In genomic region chr10:110387983-110388681, GRCh38 we compare ENCODE assay signal across 8 cellular contexts.
A peak's percentile ranks its signal among the peaks of the same experiment; 100 is the strongest.
DNase-seq lines count a peak whose midpoint lies in the region; ATAC-seq lines count a peak whose summit lies in the region.

No MANE protein-coding gene starts in this region.

- 82 to 84% methylated on average over 7 of the region's 7 CpGs for WGBS in GM23248 (ENCODE audit: low coverage in 1 of 2, low lambda C conversion rate in 2 of 2, missing lambda C conversion rate in 2 of 2), 2 experiments

- no peak overlapping the region for H3K4me3 ChIP-seq in GM23248

- H3K4me3 Mint-ChIP-seq in T-helper 1 cell treated with Interleukin-12 subunit alpha and Interleukin-12 subunit beta and Interleukin-4 antibody, amounts not matched to agents 30 μg/mL and 1 μg/mL, for 36 hours = peak overlapping the region; percentile 16

- H3K27me3 ChIP-seq in GM23248 (replicated peaks; ENCODE audit: insufficient read depth) = no peaks in the 10 kb centered on the region

- no peaks in the 10 kb centered on the region for H3K9me3 Mint-ChIP-seq in T-helper 1 cell treated with Interleukin-12 subunit alpha and Interleukin-12 subunit beta and Interleukin-4 antibody, amounts not matched to agents 30 μg/mL and 1 μg/mL, for 36 hours

- H4K20me1 ChIP-seq in GM23248 (ENCODE audit: insufficient read depth) = no peaks in the 10 kb centered on the region

- in situ Hi-C loops in GM23248 (cut with MboI) (no loop called here), KBM-7 (cut with MboI; ENCODE audit: low pct_unique_long_range_greater_than_20kb, low sequenced_read_pairs) (no loop called here)

- no peaks in the 10 kb centered on the region for H3K79me2 ChIP-seq in GM23248 (ENCODE audit: insufficient read depth)

- ATAC-seq in HG03039 (IDR thresholded peaks at IDR 0.05; ENCODE audit: unreplicated experiment) = peak; percentile 77

- no peak overlapping the region for H3K9ac ChIP-seq in GM23248

- no peaks in the 10 kb centered on the region for H3K9me2 ChIP-seq in GM23248 (ENCODE audit: insufficient read depth)

- H3K4me2 ChIP-seq in GM23248 (ENCODE audit: unreplicated experiment) = no peak overlapping the region

- no peaks in the 10 kb centered on the region for H3F3A ChIP-seq in GM23248 (ENCODE audit: insufficient read depth)

- peak overlapping the region; percentile 75 for H3K27ac Mint-ChIP-seq in T-helper 1 cell treated with Interleukin-12 subunit alpha and Interleukin-12 subunit beta and Interleukin-4 antibody, amounts not matched to agents 30 μg/mL and 1 μg/mL, for 36 hours

- no peak for DNase-seq in T-helper 1 cell
- DNase-seq in activated CD8-positive, alpha-beta memory T cell treated with anti-CD3 and anti-CD28 coated beads for 4 hours (ENCODE audit: low read depth in 2 of 2) = peak; percentile 40 to 76
- peak; percentile 44 for DNase-seq in stimulated activated CD4-positive, alpha-beta T cell treated with anti-CD3 and anti-CD28 coated beads, Interleukin-4, amount 100 ng/mL, for 24 hours
- no peak for DNase-seq in DMS79 treated with DMSO at 0.1 percent for 48 hours (lab: John Stamatoyannopoulos, UW)
- DNase-seq in GM23248 = no peak
- DNase-seq in KBM-7 = no peak

- no peak overlapping the region; the same call in 1 of the 2 replicates for H2AFZ ChIP-seq in GM23248

- no peaks in the 10 kb centered on the region for H3K9me3 ChIP-seq in GM23248 (ENCODE audit: low read depth)

- H3K4me1 ChIP-seq in GM23248 (ENCODE audit: insufficient read depth) = peaks cover 14% of the 10 kb centered on the region

- H3K27ac ChIP-seq in GM23248 = no peak overlapping the region

- H3K4me1 Mint-ChIP-seq in T-helper 1 cell treated with Interleukin-12 subunit alpha and Interleukin-12 subunit beta and Interleukin-4 antibody, amounts not matched to agents 30 μg/mL and 1 μg/mL, for 36 hours (ENCODE audit: low read depth) = peaks cover 35% of the 10 kb centered on the region

- H3K27me3 Mint-ChIP-seq in T-helper 1 cell treated with Interleukin-12 subunit alpha and Interleukin-12 subunit beta and Interleukin-4 antibody, amounts not matched to agents 30 μg/mL and 1 μg/mL, for 36 hours (ENCODE audit: low read depth) = no peaks in the 10 kb centered on the region

- no peaks in the 10 kb centered on the region for H3K36me3 ChIP-seq in GM23248 (ENCODE audit: low read depth)

- H3K36me3 Mint-ChIP-seq in T-helper 1 cell treated with Interleukin-12 subunit alpha and Interleukin-12 subunit beta and Interleukin-4 antibody, amounts not matched to agents 30 μg/mL and 1 μg/mL, for 36 hours (ENCODE audit: low read depth) = peaks cover 3% of the 10 kb centered on the region

Comparison
In these comparisons a context has a peak if more than half of its experiments do, and no peak if none do; other contexts are left out.
1. DNase-seq: peak in activated CD8-positive, alpha-beta memory T cell treated with anti-CD3 and anti-CD28 coated beads for 4 hours (2 of 2) and stimulated activated CD4-positive, alpha-beta T cell treated with anti-CD3 and anti-CD28 coated beads, Interleukin-4, amount 100 ng/mL, for 24 hours (single experiment); none in T-helper 1 cell (0 of 5), DMS79 treated with DMSO at 0.1 percent for 48 hours (single experiment), GM23248 (single experiment) and KBM-7 (single experiment).